In genomic region chr3:100044369-100044768, GRCh38 we compare ENCODE assay signal across 9 cellular contexts.
DNase-seq lines count a peak whose midpoint lies in the region; ATAC-seq and TF ChIP-seq lines count a peak whose summit lies in the region.
"Had no signal": no experiment of that assay in that cellular context is flagged by ENCODE, and none has a peak within 500 bp of the region (broad histone marks: within the 10 kb centered on the region; RNA-seq: fewer than 3 reads in every experiment).

No MANE protein-coding gene starts in this region.

- H4K20me1 ChIP-seq in BLaER1 treated with 17β-estradiol and CSF1 and Interleukin-3, amounts not matched to agents 10 nM and 100 nM, result peaks cover 0 to 7% (median 0%) of the 10 kb centered on the region in 11 experiments; a peak in 3 of 22 replicates

- H3K9ac ChIP-seq in BLaER1 treated with 17β-estradiol and CSF1 and Interleukin-3, amounts not matched to agents 10 nM and 100 nM, result no peak overlapping the region

- in situ Hi-C loops in brain microvascular endothelial cell (cut with HindIII; ENCODE audit: low pct_ligation_motif_present, low sequenced_read_pairs), result no loop called here

- no peak for DNase-seq in brain microvascular endothelial cell
- DNase-seq in superior temporal gyrus (ENCODE audit: extremely low spot score), result no peak
- DNase-seq in NCI-H1694 treated with DMSO at 0.1 percent for 48 hours (lab: John Stamatoyannopoulos, UW), result no peak
- DNase-seq in hypothalamus (lab: John Stamatoyannopoulos, UW), result no peak
- DNase-seq: NCI-H1417 treated with DMSO at 0.1 percent for 48 hours had no signal

- no peaks in the 10 kb centered on the region for H3K27me3 ChIP-seq in BLaER1 treated with 17β-estradiol and CSF1 and Interleukin-3, amounts not matched to agents 10 nM and 100 nM
- H3K27me3 ChIP-seq in brain microvascular endothelial cell (replicated peaks), result no peaks in the 10 kb centered on the region

- H3K4me2 ChIP-seq in BLaER1 treated with 17β-estradiol and CSF1 and Interleukin-3, amounts not matched to agents 10 nM and 100 nM, result peak overlapping the region; percentile 25 to 93 (median 50)

- TF ChIP-seq CTCF in brain microvascular endothelial cell (IDR thresholded peaks at IDR 0.05; ENCODE audit: low read depth, low read length, missing control alignments), result no peak

- H3K4me1 ChIP-seq in BLaER1 treated with 17β-estradiol and CSF1 and Interleukin-3, amounts not matched to agents 10 nM and 100 nM, result peaks cover 47 to 62% (median 54%) of the 10 kb centered on the region in 10 experiments

- H3K4me3 ChIP-seq in BLaER1 treated with 17β-estradiol and CSF1 and Interleukin-3, amounts not matched to agents 10 nM and 100 nM, result no peak overlapping the region
- no peak overlapping the region for H3K4me3 ChIP-seq in brain microvascular endothelial cell (ENCODE audit: low read depth, low read length)

- H3K27ac ChIP-seq in BLaER1 treated with 17β-estradiol and CSF1 and Interleukin-3, amounts not matched to agents 10 nM and 100 nM, result peak overlapping the region in 2 of 11 experiments; percentile 25 to 30; a peak in 2 of 22 replicates
- H3K27ac ChIP-seq in cingulate gyrus (ENCODE audit: low read depth, low read length) (peak overlapping the region; percentile 11), brain microvascular endothelial cell (no peak overlapping the region)

- no peaks in the 10 kb centered on the region for H3K9me3 ChIP-seq in BLaER1 treated with 17β-estradiol and CSF1 and Interleukin-3, amounts not matched to agents 10 nM and 100 nM (replicated peaks in 1 of 11)

- H3K36me3 ChIP-seq in BLaER1 treated with 17β-estradiol and CSF1 and Interleukin-3, amounts not matched to agents 10 nM and 100 nM, result no peaks in the 10 kb centered on the region
- no peaks in the 10 kb centered on the region for H3K36me3 ChIP-seq in brain microvascular endothelial cell (replicated peaks)

- ATAC-seq in GM19467 (IDR thresholded peaks at IDR 0.05; ENCODE audit: unreplicated experiment) (peak; percentile 69), HG03439 (IDR thresholded peaks at IDR 0.05; ENCODE audit: unreplicated experiment) (peak; percentile 73)
